ENCODE assay signal across 13 cellular contexts in the genomic region with DNA sequence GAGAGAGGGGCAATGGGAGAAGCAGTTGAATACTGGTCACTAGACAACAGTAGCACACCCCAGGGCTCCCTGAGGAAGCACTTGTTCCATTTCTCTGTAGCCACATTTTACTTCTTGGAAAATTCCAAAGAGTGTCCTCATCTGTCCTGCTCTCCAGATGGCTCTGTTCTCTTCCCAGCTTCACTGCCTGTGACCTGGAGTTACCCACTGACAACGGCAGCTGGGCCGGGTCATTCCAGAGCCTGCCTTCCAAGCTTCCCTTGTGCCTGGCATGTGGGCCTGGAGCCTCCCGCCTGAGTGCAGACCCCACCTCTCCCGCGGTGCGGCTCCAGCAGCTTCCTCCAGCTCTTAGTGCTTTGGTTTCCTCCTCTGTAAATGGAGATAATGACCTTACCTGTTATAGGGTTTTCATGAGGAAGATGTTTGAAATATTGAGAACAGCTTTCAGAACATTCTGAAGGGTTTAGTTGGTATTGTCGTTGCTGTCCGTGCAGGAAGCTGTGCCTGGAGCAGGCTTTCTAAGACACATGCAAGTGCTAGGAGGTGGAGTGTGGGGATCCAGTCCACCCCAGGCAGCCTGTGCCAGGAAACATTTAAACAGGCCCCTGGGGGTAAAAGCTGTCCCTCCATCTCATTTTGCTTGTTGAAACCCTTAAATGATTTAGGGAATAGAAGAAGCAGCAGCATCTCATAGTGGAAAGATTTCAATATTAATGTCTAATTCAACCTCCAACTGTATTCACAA. TPM values are rescaled to one million over a fixed set of nuclear protein-coding genes. Genes with fewer than 3 reads are reported as not detected.
DNase-seq lines count a peak whose midpoint lies in the region; ATAC-seq and TF ChIP-seq lines count a peak whose summit lies in the region.
"Had no signal": no experiment of that assay in that cellular context is flagged by ENCODE, and none has a peak within 500 bp of the region (broad histone marks: within the 10 kb centered on the region; RNA-seq: fewer than 3 reads in every experiment).

No MANE protein-coding gene starts in this region.

- H3K9me3 ChIP-seq in HAP-1, result no peaks in the 10 kb centered on the region
- H3K9me3 ChIP-seq: left lung had no signal

- no peak overlapping the region for H3K4me3 ChIP-seq in HAP-1

- in situ Hi-C loops in HAP-1 (cut with MboI; ENCODE audit: low sequenced_read_pairs), result no loop called here

- CTCF ChIA-PET in HEK293T (lab: Yijun Ruan, JAX), result interaction anchor here (0.6 to 1.4 kb wide), 4 partner anchors 27 to 220 kb away, joined by 3 to 8 read pairs (median 4); no protein-coding TSS in a partner anchor

- POLR2A ChIA-PET in HEK293T (lab: Yijun Ruan, JAX), result interaction anchor here (0.7 to 2.1 kb wide), 6 partner anchors 11 to 252 kb away, joined by 3 to 5 read pairs (median 4); a partner anchor contains a TSS

- no peak for ATAC-seq in naive B cell (ENCODE audit: low read depth in 2 of 2)
- ATAC-seq: esophagus mucosa had no signal

- H3K27ac Mint-ChIP-seq in naive B cell, result peak overlapping the region; percentile 98 to 100 (median 99)

- peaks cover 0 to 2% (median 0%) of the 10 kb centered on the region in 7 donors for H3K9me3 Mint-ChIP-seq in naive B cell

- no peaks in the 10 kb centered on the region for H3K27me3 ChIP-seq in HAP-1 (ENCODE audit: low read depth)
- H3K27me3 ChIP-seq: left lung had no signal

- H3K36me3 Mint-ChIP-seq in naive B cell, result no peaks in the 10 kb centered on the region

- H3K4me1 ChIP-seq in HAP-1, result peaks cover 8% of the 10 kb centered on the region

- peak; percentile 63 for DNase-seq in AG08395 (ENCODE audit: low spot score)
- peak; percentile 53 for DNase-seq in GM03348 (ENCODE audit: low spot score)
- peak; percentile 44 for DNase-seq in cerebellum (ENCODE audit: low spot score)
- no peak for DNase-seq in naive B cell
- no peak for DNase-seq in HEK293T (ENCODE audit: extremely low spot score)
- no peak for DNase-seq in HAP-1 (ENCODE audit: low spot score in 2 of 2)
- DNase-seq in NCI-H510A treated with DMSO at 0.1 percent for 48 hours (lab: John Stamatoyannopoulos, UW), result no peak
- no peak for DNase-seq in NOMO-1 treated with DMSO at 0.1 percent for 48 hours (lab: John Stamatoyannopoulos, UW; ENCODE audit: unreplicated experiment)
- DNase-seq: MM.1S; stimulated activated CD4-positive, alpha-beta T cell treated with anti-CD3 and anti-CD28 coated beads, Interleukin-2, amount 100 ng/mL, for 24 hours had no signal

- H3K4me1 Mint-ChIP-seq in naive B cell, result peaks cover 5 to 19% (median 16%) of the 10 kb centered on the region in 3 donors

- no peaks in the 10 kb centered on the region for H3K27me3 Mint-ChIP-seq in naive B cell

- H3K36me3 ChIP-seq in HAP-1 (replicated peaks), result no peaks in the 10 kb centered on the region
- H3K36me3 ChIP-seq: left lung had no signal

- H3K4me3 Mint-ChIP-seq in naive B cell, result peak overlapping the region; percentile 31 to 94 (median 80)

TF ChIP-seq in HEK293T, 16 proteins besides CTCF, POLR2A, EP300 and RAD21:
- TF ChIP-seq SP1 (IDR thresholded peaks at IDR 0.05), result no peak
- no peak for TF ChIP-seq NFRKB (IDR thresholded peaks at IDR 0.05)
- TF ChIP-seq ARNT (IDR thresholded peaks at IDR 0.05), result no peak
- TF ChIP-seq LEF1 (IDR thresholded peaks at IDR 0.05; ENCODE audit: borderline replicate concordance), result no peak
- TF ChIP-seq ZNF384 (IDR thresholded peaks at IDR 0.05), result no peak
- no peak for TF ChIP-seq FOXM1 (IDR thresholded peaks at IDR 0.05; ENCODE audit: borderline replicate concordance)
- no peak for TF ChIP-seq SUZ12 (IDR thresholded peaks at IDR 0.05)
- TF ChIP-seq BHLHE40 (IDR thresholded peaks at IDR 0.05; ENCODE audit: borderline replicate concordance), result no peak
- TF ChIP-seq, protein P1, sequence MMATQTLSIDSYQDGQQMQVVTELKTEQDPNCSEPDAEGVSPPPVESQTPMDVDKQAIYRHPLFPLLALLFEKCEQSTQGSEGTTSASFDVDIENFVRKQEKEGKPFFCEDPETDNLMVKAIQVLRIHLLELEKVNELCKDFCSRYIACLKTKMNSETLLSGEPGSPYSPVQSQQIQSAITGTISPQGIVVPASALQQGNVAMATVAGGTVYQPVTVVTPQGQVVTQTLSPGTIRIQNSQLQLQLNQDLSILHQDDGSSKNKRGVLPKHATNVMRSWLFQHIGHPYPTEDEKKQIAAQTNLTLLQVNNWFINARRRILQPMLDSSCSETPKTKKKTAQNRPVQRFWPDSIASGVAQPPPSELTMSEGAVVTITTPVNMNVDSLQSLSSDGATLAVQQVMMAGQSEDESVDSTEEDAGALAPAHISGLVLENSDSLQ (IDR thresholded peaks at IDR 0.05), result no peak
- no peak for TF ChIP-seq ELF4 (IDR thresholded peaks at IDR 0.05)

RNA-seq across cellular contexts. Expression of a gene that starts 24.8 kb away (rescaled TPM):
- 1.6 TPM for total RNA-seq in cerebellum
- not detected for polyA plus RNA-seq in naive B cell (ENCODE audit: low read depth in 6 of 6)

RNA-seq across cellular contexts. Expression of a gene that starts 32.0 kb away (rescaled TPM):
- 2.5 TPM for total RNA-seq in cerebellum
- not detected for polyA plus RNA-seq in naive B cell (ENCODE audit: low read depth in 6 of 6)

RNA-seq across cellular contexts. Expression of a gene that starts 34.7 kb away (rescaled TPM):
- total RNA-seq in cerebellum, result not detected
- polyA plus RNA-seq in naive B cell (ENCODE audit: low read depth in 6 of 6), result 1 to 10 TPM in 5 of 6 donors, under 1 TPM in 1; 0.99 to 6.8 (median 4.1) TPM
- total RNA-seq: esophagus mucosa, SK-MEL-5 had no signal

Comparison
In these comparisons a context has a peak if more than half of its experiments do, and no peak if none do; other contexts are left out.
1. DNase-seq: peak in AG08395 (single experiment), GM03348 (single experiment) and cerebellum (single experiment); none in naive B cell (single experiment), HEK293T (single experiment), HAP-1 (0 of 2), NCI-H510A treated with DMSO at 0.1 percent for 48 hours (single experiment) and NOMO-1 treated with DMSO at 0.1 percent for 48 hours (single experiment).